ENCODE assay signal across 16 cellular contexts in the genomic region with DNA sequence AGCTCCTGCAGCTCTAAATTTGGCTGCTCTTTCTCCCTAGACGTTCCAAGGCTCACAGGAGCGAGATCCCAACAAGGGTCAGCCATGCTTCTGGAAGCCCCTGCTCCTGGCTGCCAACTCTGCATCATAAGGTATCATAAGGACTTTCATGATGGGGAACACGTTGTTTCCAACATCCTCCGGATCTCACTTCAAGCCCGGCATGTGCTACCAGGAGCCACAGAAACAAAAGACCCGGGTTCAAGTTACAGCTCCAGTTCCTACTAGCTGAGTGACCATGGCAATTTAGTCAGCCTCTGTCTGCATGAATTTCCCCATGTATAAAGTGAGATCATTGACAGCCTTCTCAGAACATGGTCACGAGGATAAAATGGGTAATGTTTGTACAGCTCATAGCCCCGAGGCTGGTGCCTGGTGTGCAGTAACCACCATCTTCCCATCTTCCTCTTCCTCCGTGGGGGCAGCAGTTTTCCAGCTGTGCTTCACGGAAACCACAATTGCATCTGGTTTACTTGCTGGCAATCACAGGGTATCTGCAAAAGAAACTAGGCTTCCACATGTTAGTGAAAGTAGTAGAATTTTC.
DNase-seq lines count a peak whose midpoint lies in the region; ATAC-seq and TF ChIP-seq lines count a peak whose summit lies in the region.
"Had no signal": no experiment of that assay in that cellular context is flagged by ENCODE, and none has a peak within 500 bp of the region (broad histone marks: within the 10 kb centered on the region; RNA-seq: fewer than 3 reads in every experiment).

No MANE protein-coding gene starts in this region.

- H3K18ac ChIP-seq in trophoblast cell (ENCODE audit: low read length) = no peak overlapping the region

- H2AK5ac ChIP-seq in trophoblast cell (ENCODE audit: low read length) = no peak overlapping the region

- H3K27me3 ChIP-seq in GM23248 (replicated peaks; ENCODE audit: insufficient read depth) (no peaks in the 10 kb centered on the region), MG63 (no peaks in the 10 kb centered on the region), trophoblast cell (ENCODE audit: insufficient read depth, low read length) (no peaks in the 10 kb centered on the region)
- H3K27me3 ChIP-seq: colonic mucosa had no signal

- H3K4me1 ChIP-seq in GM23248 (ENCODE audit: insufficient read depth) (peaks cover 11% of the 10 kb centered on the region; the same call in 1 of the 2 replicates), trophoblast cell (ENCODE audit: control insufficient read depth in 1 of 2, insufficient read depth in 2 of 2, low read length in 2 of 2) (peaks cover 20 to 21% of the 10 kb centered on the region in 2 experiments)
- H3K4me1 ChIP-seq: colonic mucosa had no signal

- H3K36me3 ChIP-seq in GM23248 (ENCODE audit: low read depth) (no peaks in the 10 kb centered on the region), MG63 (no peaks in the 10 kb centered on the region), trophoblast cell (ENCODE audit: control insufficient read depth in 1 of 2, insufficient read depth in 2 of 2, low read length in 2 of 2) (peaks cover 0 to 4% of the 10 kb centered on the region in 2 experiments)
- H3K36me3 ChIP-seq: colonic mucosa, thoracic aorta had no signal

- H2BK120ac ChIP-seq in trophoblast cell (ENCODE audit: insufficient read depth, low read length, poor library complexity) = no peak overlapping the region

- no peak overlapping the region for H3K27ac ChIP-seq in GM23248
- no peak overlapping the region for H3K27ac ChIP-seq in trophoblast cell (ENCODE audit: low read depth, low read length)
- H3K27ac ChIP-seq: colonic mucosa, RWPE1, thoracic aorta had no signal

- POLR2A ChIA-PET in GM10248 (lab: Yijun Ruan, JAX) = no interaction called here

- H3K9ac ChIP-seq in GM23248 (no peak overlapping the region), trophoblast cell (ENCODE audit: low read length) (no peak overlapping the region)

- in situ Hi-C loops in GM23248 (cut with MboI) = no loop called here

- no peaks in the 10 kb centered on the region for H4K20me1 ChIP-seq in GM23248 (ENCODE audit: insufficient read depth)

- no peak overlapping the region for H4K12ac ChIP-seq in trophoblast cell (ENCODE audit: low read depth, low read length)

- DNase-seq in GM23248 (peak; percentile 61), MG63 (peak; percentile 23), UCSD-AML1 (lab: John Stamatoyannopoulos, UW; ENCODE audit: unreplicated experiment) (peak; percentile 80), trophoblast cell (peak; percentile 18 to 32), NK-92 (lab: John Stamatoyannopoulos, UW; ENCODE audit: unreplicated experiment) (no peak), GM10248 (ENCODE audit: extremely low spot score) (no peak)
- DNase-seq: activated CD8-positive, alpha-beta memory T cell treated with anti-CD3 and anti-CD28 coated beads, Interleukin-2, amount 50 U/mL, for 4 hours; activated naive CD8-positive, alpha-beta T cell treated with anti-CD3 and anti-CD28 coated beads, Interleukin-2, amount 10 ng/mL, durations not matched to agents 7 days and 5 days; colonic mucosa; DMS 273 treated with DMSO at 0.1 percent for 48 hours; HCEC 1CT; naive thymus-derived CD8-positive, alpha-beta T cell; NCI-H226 had no signal

- CTCF ChIA-PET in GM10248 (lab: Yijun Ruan, JAX) = interaction anchor here (1.0 kb wide), 1 partner anchor 8 kb away, joined by 3 read pairs; no protein-coding TSS in a partner anchor

- no peaks in the 10 kb centered on the region for H3K79me2 ChIP-seq in GM23248 (ENCODE audit: insufficient read depth)
- H3K79me2 ChIP-seq in trophoblast cell (ENCODE audit: control insufficient read depth, insufficient read depth, low read length, poor library complexity) = no peaks in the 10 kb centered on the region

- no peaks in the 10 kb centered on the region for H3F3A ChIP-seq in GM23248 (ENCODE audit: insufficient read depth)

- no peaks in the 10 kb centered on the region for H3K9me2 ChIP-seq in GM23248 (ENCODE audit: insufficient read depth)

- H3K4ac ChIP-seq in trophoblast cell (ENCODE audit: low read depth, low read length) = no peak overlapping the region

- H3K4me2 ChIP-seq in GM23248 (ENCODE audit: unreplicated experiment) = no peak overlapping the region
- no peak overlapping the region for H3K4me2 ChIP-seq in trophoblast cell (ENCODE audit: low read length)

- peak overlapping the region; percentile 8 for H2BK12ac ChIP-seq in trophoblast cell (ENCODE audit: low read length)

- no peak overlapping the region for H4K8ac ChIP-seq in trophoblast cell (ENCODE audit: low read depth, low read length)

- H2AFZ ChIP-seq in GM23248 (no peak overlapping the region), trophoblast cell (ENCODE audit: insufficient read depth, low read length, poor library complexity) (no peak overlapping the region)

- H2BK5ac ChIP-seq in trophoblast cell (ENCODE audit: low read depth, low read length, poor library complexity) = no peak overlapping the region

- H3K4me3 ChIP-seq in GM23248 (no peak overlapping the region), MG63 (no peak overlapping the region), trophoblast cell (ENCODE audit: low read depth, low read length) (no peak overlapping the region)
- H3K4me3 ChIP-seq: colonic mucosa, thoracic aorta had no signal

- no peak for ATAC-seq in esophagus mucosa
- ATAC-seq: naive thymus-derived CD8-positive, alpha-beta T cell had no signal

- H4K91ac ChIP-seq in trophoblast cell (ENCODE audit: low read depth, low read length) = peak overlapping the region; percentile 33

- WGBS in GM23248 (ENCODE audit: low coverage in 1 of 2, low lambda C conversion rate in 2 of 2, missing lambda C conversion rate in 2 of 2), 2 experiments = 52 to 57% methylated on average over 10 of the region's 10 CpGs
- WGBS in trophoblast cell (ENCODE audit: extremely low coverage, insufficient coverage, insufficient read length) = no CpG with 5 or more reads among the region's 10 CpGs

- H3K23ac ChIP-seq in trophoblast cell (ENCODE audit: low read length) = no peak overlapping the region

- no peak for TF ChIP-seq CTCF in GM10248 (IDR thresholded peaks at IDR 0.05; ENCODE audit: control extremely low read depth, extremely low read depth, low read depth, missing control alignments)

- H3K9me3 ChIP-seq in GM23248 (ENCODE audit: low read depth) (no peaks in the 10 kb centered on the region), MG63 (no peaks in the 10 kb centered on the region), trophoblast cell (ENCODE audit: insufficient read depth, low read depth, low read length) (no peaks in the 10 kb centered on the region)
- H3K9me3 ChIP-seq: colonic mucosa, thoracic aorta had no signal

- H3K14ac ChIP-seq in trophoblast cell (ENCODE audit: low read length) = no peak overlapping the region

- H3K79me1 ChIP-seq in trophoblast cell (ENCODE audit: low read length) = peaks cover 19% of the 10 kb centered on the region

Comparison
In these comparisons a context has a peak if more than half of its experiments do, and no peak if none do; other contexts are left out.
1. DNase-seq: peak in GM23248 (single experiment), MG63 (single experiment), UCSD-AML1 (single experiment) and trophoblast cell (2 of 2); none in NK-92 (single experiment) and GM10248 (single experiment).